Comparison of ENCODE assay signal across 19 cellular contexts in genomic region chr10:104026762-104027161, GRCh38. TPM values are rescaled to one million over a fixed set of nuclear protein-coding genes. Genes with fewer than 3 reads are reported as not detected.
DNase-seq lines count a peak whose midpoint lies in the region; ATAC-seq and TF ChIP-seq lines count a peak whose summit lies in the region.
"Had no signal": no experiment of that assay in that cellular context is flagged by ENCODE, and none has a peak within 500 bp of the region (broad histone marks: within the 10 kb centered on the region; RNA-seq: fewer than 3 reads in every experiment).

No MANE protein-coding gene starts in this region.

- H4K20me1 ChIP-seq in neural progenitor cell (ENCODE audit: low read depth): no peaks in the 10 kb centered on the region
- H4K20me1 ChIP-seq: BLaER1 treated with 17β-estradiol and CSF1 and Interleukin-3, amounts not matched to agents 10 nM and 100 nM had no signal

- CTCF ChIA-PET in CD8-positive, alpha-beta T cell (lab: Charles Lee): interaction anchor here (1.3 to 2.1 kb wide), 2 partner anchors 137 to 139 kb away, joined by 3 to 10 read pairs; no protein-coding TSS in a partner anchor

- no peaks in the 10 kb centered on the region for H3K36me3 ChIP-seq in neural progenitor cell
- peaks cover 34% of the 10 kb centered on the region for H3K36me3 ChIP-seq in CD8-positive, alpha-beta T cell (ENCODE audit: insufficient read depth, low read length)

- H3K4me1 ChIP-seq in neural progenitor cell: peaks cover 4% of the 10 kb centered on the region
- no peaks in the 10 kb centered on the region for H3K4me1 ChIP-seq in CD8-positive, alpha-beta T cell (ENCODE audit: insufficient read depth, low read length)
- H3K4me1 ChIP-seq: SJSA1 had no signal

- H3K4me3 ChIP-seq in neural progenitor cell: no peak overlapping the region
- no peak overlapping the region for H3K4me3 ChIP-seq in CD8-positive, alpha-beta T cell (ENCODE audit: low read depth, low read length)
- H3K4me3 ChIP-seq: BLaER1 treated with 17β-estradiol and CSF1 and Interleukin-3, amounts not matched to agents 10 nM and 100 nM; GM23248; PC-9; SJSA1 had no signal

- H3K27me3 Mint-ChIP-seq in activated T-cell treated with anti-CD3 and anti-CD28 coated beads, Interleukin-2, amount 50 U/mL, for 24 hours: no peaks in the 10 kb centered on the region
- H3K27me3 Mint-ChIP-seq in neural progenitor cell (ENCODE audit: insufficient read depth, low read depth): no peaks in the 10 kb centered on the region
- H3K27me3 Mint-ChIP-seq in CD8-positive, alpha-beta T cell (ENCODE audit: low read depth): no peaks in the 10 kb centered on the region

- H3K27me3 ChIP-seq in neural progenitor cell: no peaks in the 10 kb centered on the region
- no peaks in the 10 kb centered on the region for H3K27me3 ChIP-seq in CD8-positive, alpha-beta T cell (ENCODE audit: insufficient read depth, low read length)
- H3K27me3 ChIP-seq: BLaER1 treated with 17β-estradiol and CSF1 and Interleukin-3, amounts not matched to agents 10 nM and 100 nM; SJSA1 had no signal

- intact Hi-C loops in CD8-positive, alpha-beta T cell (cut with DNase I, micrococcal nuclease): loop anchor here in 1 of 2 experiments (10.0 kb wide), 1 partner anchor 188 kb away; no protein-coding TSS in a partner anchor

- H3K4me1 Mint-ChIP-seq in activated T-cell treated with anti-CD3 and anti-CD28 coated beads, Interleukin-2, amount 50 U/mL, for 24 hours (ENCODE audit: low read depth): peaks cover 17% of the 10 kb centered on the region
- no peaks in the 10 kb centered on the region for H3K4me1 Mint-ChIP-seq in neural progenitor cell
- H3K4me1 Mint-ChIP-seq in CD8-positive, alpha-beta T cell (ENCODE audit: low read depth): no peaks in the 10 kb centered on the region

- H3K4me3 Mint-ChIP-seq in activated T-cell treated with anti-CD3 and anti-CD28 coated beads, Interleukin-2, amount 50 U/mL, for 24 hours: no peak overlapping the region
- no peak overlapping the region for H3K4me3 Mint-ChIP-seq in neural progenitor cell
- no peak overlapping the region for H3K4me3 Mint-ChIP-seq in CD8-positive, alpha-beta T cell

- H3K9me3 Mint-ChIP-seq in activated T-cell treated with anti-CD3 and anti-CD28 coated beads, Interleukin-2, amount 50 U/mL, for 24 hours: no peaks in the 10 kb centered on the region
- H3K9me3 Mint-ChIP-seq in neural progenitor cell: no peaks in the 10 kb centered on the region
- no peaks in the 10 kb centered on the region for H3K9me3 Mint-ChIP-seq in CD8-positive, alpha-beta T cell

- POLR2A ChIA-PET in CD8-positive, alpha-beta T cell (lab: Charles Lee): interaction anchor here (0.9 to 1.8 kb wide), 2 partner anchors 14 to 95 kb away, joined by 3 to 6 read pairs; partner anchors contain the start of gene SFR1

- no peak overlapping the region for H3K4me2 ChIP-seq in neural progenitor cell
- H3K4me2 ChIP-seq: BLaER1 treated with 17β-estradiol and CSF1 and Interleukin-3, amounts not matched to agents 10 nM and 100 nM; PC-9 had no signal

- DNase-seq in activated T-cell treated with anti-CD3 and anti-CD28 coated beads, Interleukin-2, amount 50 U/mL, for 24 hours: no peak
- DNase-seq in activated T-cell treated with anti-CD3 and anti-CD28 coated beads for 4 hours: no peak
- DNase-seq in SW480 (ENCODE audit: low spot score): peak; percentile 43
- peak; percentile 48 for DNase-seq in left kidney (ENCODE audit: low read depth, low spot score)
- no peak for DNase-seq in midbrain (lab: John Stamatoyannopoulos, UW)
- DNase-seq in neural progenitor cell (ENCODE audit: low spot score): no peak
- no peak for DNase-seq in CD8-positive, alpha-beta T cell
- DNase-seq in activated CD4-positive, alpha-beta T cell treated with anti-CD3 and anti-CD28 coated beads for 48 hours: no peak
- DNase-seq: 8988T, GM23248, NCI-H1048, NCI-H1436 treated with DMSO at 0.1 percent for 48 hours, NCI-H2029 treated with DMSO at 0.1 percent for 48 hours, NCI-H2171 treated with DMSO at 0.1 percent for 48 hours, NCI-H510A, PC-9 had no signal

- H3K9me3 ChIP-seq in neural progenitor cell (ENCODE audit: low read depth): no peaks in the 10 kb centered on the region
- no peaks in the 10 kb centered on the region for H3K9me3 ChIP-seq in CD8-positive, alpha-beta T cell (ENCODE audit: low read length)
- H3K9me3 ChIP-seq: BLaER1 treated with 17β-estradiol and CSF1 and Interleukin-3, amounts not matched to agents 10 nM and 100 nM; SJSA1 had no signal

- H2AFZ ChIP-seq in neural progenitor cell (replicated peaks): no peak overlapping the region
- H2AFZ ChIP-seq: GM23248, PC-9 had no signal

- H3K27ac Mint-ChIP-seq in activated T-cell treated with anti-CD3 and anti-CD28 coated beads, Interleukin-2, amount 50 U/mL, for 24 hours: peak overlapping the region; percentile 23
- no peak overlapping the region for H3K27ac Mint-ChIP-seq in neural progenitor cell
- H3K27ac Mint-ChIP-seq in CD8-positive, alpha-beta T cell: no peak overlapping the region

- no peaks in the 10 kb centered on the region for H3K79me2 ChIP-seq in neural progenitor cell (ENCODE audit: low read depth)

- no peak overlapping the region for H3K9ac ChIP-seq in neural progenitor cell
- H3K9ac ChIP-seq: BLaER1 treated with 17β-estradiol and CSF1 and Interleukin-3, amounts not matched to agents 10 nM and 100 nM; GM23248 had no signal

- peaks cover 4% of the 10 kb centered on the region for H3F3A ChIP-seq in neural progenitor cell (ENCODE audit: low read depth)

- H3K36me3 Mint-ChIP-seq in activated T-cell treated with anti-CD3 and anti-CD28 coated beads, Interleukin-2, amount 50 U/mL, for 24 hours (ENCODE audit: low read depth): peaks cover 81% of the 10 kb centered on the region
- peaks cover 13% of the 10 kb centered on the region for H3K36me3 Mint-ChIP-seq in neural progenitor cell
- peaks cover 80% of the 10 kb centered on the region for H3K36me3 Mint-ChIP-seq in CD8-positive, alpha-beta T cell

- ATAC-seq in CD8-positive, alpha-beta T cell: no peak
- ATAC-seq: HCT116 had no signal

- H3K27ac ChIP-seq in neural progenitor cell: no peak overlapping the region
- H3K27ac ChIP-seq in CD8-positive, alpha-beta T cell (ENCODE audit: low read depth, low read length): no peak overlapping the region
- H3K27ac ChIP-seq: BLaER1 treated with 17β-estradiol and CSF1 and Interleukin-3, amounts not matched to agents 10 nM and 100 nM; GM23248; PC-9; SJSA1 had no signal

- no peak for TF ChIP-seq CTCF in neural progenitor cell (IDR thresholded peaks at IDR 0.05)
- no peak for TF ChIP-seq CTCF in CD8-positive, alpha-beta T cell (IDR thresholded peaks at IDR 0.05)

RNA-seq across cellular contexts. Expression of gene COL17A1, which starts 58.9 kb away (rescaled TPM):
- total RNA-seq in neural progenitor cell (ENCODE audit: low replicate concordance): 1.5 and 2.3 TPM in 2 replicates
- not detected for total RNA-seq in CD8-positive, alpha-beta T cell
- total RNA-seq: GM23248 had no signal

RNA-seq across cellular contexts. Expression of gene SLK, which starts 59.8 kb away (rescaled TPM):
- total RNA-seq in neural progenitor cell (ENCODE audit: low replicate concordance): 33.5 and 42.7 TPM in 2 replicates
- 10 to 100 TPM; 23.8 to 24.6 TPM for total RNA-seq in CD8-positive, alpha-beta T cell

Comparison
In these comparisons a context has a peak if more than half of its experiments do, and no peak if none do; other contexts are left out.
1. DNase-seq: peak in SW480 (single experiment) and left kidney (single experiment); none in activated T-cell treated with anti-CD3 and anti-CD28 coated beads, Interleukin-2, amount 50 U/mL, for 24 hours (single experiment), activated T-cell treated with anti-CD3 and anti-CD28 coated beads for 4 hours (single experiment), midbrain (single experiment), neural progenitor cell (single experiment), CD8-positive, alpha-beta T cell (0 of 7) and activated CD4-positive, alpha-beta T cell treated with anti-CD3 and anti-CD28 coated beads for 48 hours (single experiment).